Comparison of ENCODE assay signal across 8 cellular contexts in genomic region chr9:129696803-129697110, GRCh38. TPM values are rescaled to one million over a fixed set of nuclear protein-coding genes. Genes with fewer than 3 reads are reported as not detected.
A peak's percentile ranks its signal among the peaks of the same experiment; 100 is the strongest.
DNase-seq lines count a peak whose midpoint lies in the region; ATAC-seq and TF ChIP-seq lines count a peak whose summit lies in the region.

No MANE protein-coding gene starts in this region.

- H3K9me3 Mint-ChIP-seq in glutamatergic neuron (ENCODE audit: unreplicated experiment): peaks cover 7% of the 10 kb centered on the region

- ATAC-seq in gastrocnemius medialis (no peak), HG03457 (IDR thresholded peaks at IDR 0.05; ENCODE audit: unreplicated experiment) (no peak)

- TF ChIP-seq POLR2A in gastrocnemius medialis (IDR thresholded peaks at IDR 0.05): no peak

- no peaks in the 10 kb centered on the region for H3K36me3 Mint-ChIP-seq in glutamatergic neuron (ENCODE audit: unreplicated experiment)

- H3K27me3 ChIP-seq in H7 (ENCODE audit: control insufficient read depth, insufficient read depth, low read length): peaks cover 3% of the 10 kb centered on the region
- peaks cover 16 to 43% (median 20%) of the 10 kb centered on the region in 3 donors for H3K27me3 ChIP-seq in gastrocnemius medialis

- H3K36me3 ChIP-seq in H7 (replicated peaks; ENCODE audit: control insufficient read depth, insufficient read depth, low read length) (no peaks in the 10 kb centered on the region), gastrocnemius medialis (no peaks in the 10 kb centered on the region)

- no peaks in the 10 kb centered on the region for H3K9me3 ChIP-seq in gastrocnemius medialis

- intact Hi-C loops in gastrocnemius medialis (cut with DNase I; ENCODE audit: low total_unique reads): no loop called here

- H3K27ac ChIP-seq in gastrocnemius medialis: peak overlapping the region in 1 of 4 donors; percentile 21

- TF ChIP-seq CTCF in WI38 (IDR thresholded peaks at IDR 0.05; ENCODE audit: low read depth, low read length) (no peak), glutamatergic neuron (IDR thresholded peaks at IDR 0.05; ENCODE audit: partially characterized antibody, unreplicated experiment) (no peak), gastrocnemius medialis (IDR thresholded peaks at IDR 0.05 in 4 of 5, conservative IDR thresholded peaks at IDR 0.05 in 1 of 5) (no peak)

- peaks cover 4% of the 10 kb centered on the region for H3K27me3 Mint-ChIP-seq in glutamatergic neuron (ENCODE audit: unreplicated experiment)

- H3K4me3 ChIP-seq in H7 (ENCODE audit: insufficient read depth, low read depth, low read length) (peak overlapping the region; percentile 53), WI38 (ENCODE audit: low read depth, low read length) (peak overlapping the region; percentile 51), gastrocnemius medialis (peak overlapping the region in 3 of 4 donors; percentile 18 to 43 (median 37))

- in situ Hi-C loops in gastrocnemius medialis (cut with MboI; ENCODE audit: low sequenced_read_pairs in 4 of 4): no loop called here

- DNase-seq in H7 (peak; percentile 83), glutamatergic neuron (no peak), gastrocnemius medialis (no peak), cerebellar nuclear complex (lab: John Stamatoyannopoulos, UW) (no peak), NCI-H345 treated with DMSO at 0.1 percent for 48 hours (lab: John Stamatoyannopoulos, UW; ENCODE audit: unreplicated experiment) (no peak), NCI-H1930 (lab: John Stamatoyannopoulos, UW) (no peak)

- no peaks in the 10 kb centered on the region for H3K4me1 Mint-ChIP-seq in glutamatergic neuron (ENCODE audit: low read depth, unreplicated experiment)

- peak overlapping the region; percentile 88 for H3K4me3 Mint-ChIP-seq in glutamatergic neuron (ENCODE audit: unreplicated experiment)

- H3K4me1 ChIP-seq in gastrocnemius medialis: no peaks in the 10 kb centered on the region

- no peak overlapping the region for H3K27ac Mint-ChIP-seq in glutamatergic neuron (ENCODE audit: unreplicated experiment)

RNA-seq across cellular contexts. Expression of gene PRRX2, which starts 31.3 kb away (rescaled TPM):
- 10.8 and 12.7 TPM in 2 replicates for total RNA-seq in H7 (2014; rRNA removed; shearing (Covaris generic))
- total RNA-seq in glutamatergic neuron (ENCODE audit: unreplicated experiment): 2.3 TPM
- 1 to 10 TPM in 2 of 4 donors, under 1 TPM in 1, not detected in 1; 0.75 to 1.7 (median 1.6) TPM for total RNA-seq in gastrocnemius medialis

RNA-seq across cellular contexts. Expression of gene ASB6, which starts 54.8 kb away (rescaled TPM):
- 19.2 and 20.9 TPM in 2 replicates for total RNA-seq in H7 (2014; rRNA removed; shearing (Covaris generic))
- total RNA-seq in glutamatergic neuron (ENCODE audit: unreplicated experiment): 25.4 TPM
- 10 to 100 TPM; 14.4 to 24.0 (median 19.4) TPM for total RNA-seq in gastrocnemius medialis

RNA-seq across cellular contexts. Expression of gene PTGES, which starts 56.1 kb away (rescaled TPM):
- total RNA-seq in H7 (2014; rRNA removed; shearing (Covaris generic)): 0.69 and 1.2 TPM in 2 replicates
- 1.0 TPM for total RNA-seq in glutamatergic neuron (ENCODE audit: unreplicated experiment)
- total RNA-seq in gastrocnemius medialis: 1 to 10 TPM in 1 of 4 donors, under 1 TPM in 2, not detected in 1; 0.23 to 1.2 (median 0.51) TPM
